ENCODE assay signal across 9 cellular contexts in the genomic region with DNA sequence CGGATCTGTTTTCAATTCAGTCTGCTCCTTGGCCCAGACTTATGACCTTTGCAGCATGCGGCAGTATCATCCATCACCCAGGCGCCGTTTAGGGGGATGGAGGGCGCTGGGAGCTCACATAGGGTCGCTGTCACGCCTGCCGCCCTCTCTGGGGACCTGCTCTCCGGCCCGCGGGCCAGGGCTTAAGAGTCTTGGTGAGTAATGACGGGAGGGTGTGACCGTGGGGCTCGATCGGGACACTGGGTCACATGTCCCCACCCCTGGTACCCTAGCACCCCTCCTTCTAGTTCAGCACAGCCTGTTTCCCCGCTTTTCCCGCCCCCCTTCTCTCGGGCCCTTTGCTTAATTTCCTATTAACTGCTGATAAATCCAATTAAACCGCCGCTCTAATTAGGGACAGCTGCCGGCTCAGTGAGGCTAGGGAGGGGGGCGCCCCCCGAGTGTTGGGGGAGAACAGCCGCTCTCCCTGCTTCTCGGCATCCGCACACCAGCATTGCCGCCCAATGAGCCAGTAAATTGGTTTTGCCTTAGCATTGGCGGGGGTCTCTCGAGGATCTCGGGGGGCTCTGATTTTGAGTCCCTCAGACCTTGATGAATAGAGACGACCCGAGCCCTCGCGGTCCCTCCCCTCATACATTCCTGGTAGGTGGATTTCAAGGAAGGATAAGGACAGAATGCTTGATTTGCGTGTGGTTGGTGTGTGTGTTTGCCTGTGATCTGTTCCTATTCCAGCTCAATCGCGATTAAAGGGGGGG. TPM values are rescaled to one million over a fixed set of nuclear protein-coding genes. Genes with fewer than 3 reads are reported as not detected.
A peak's percentile ranks its signal among the peaks of the same experiment; 100 is the strongest.
DNase-seq lines count a peak whose midpoint lies in the region; ATAC-seq, FAIRE-seq and TF ChIP-seq lines count a peak whose summit lies in the region.
"Had no signal": no experiment of that assay in that cellular context is flagged by ENCODE, and none has a peak within 500 bp of the region (broad histone marks: within the 10 kb centered on the region; RNA-seq: fewer than 3 reads in every experiment).

No MANE protein-coding gene starts in this region.

- no peak for TF ChIP-seq CTCF in BJ (IDR thresholded peaks at IDR 0.05; ENCODE audit: insufficient read depth, low read depth, low read length)
- no peak for TF ChIP-seq CTCF in GM23338 (conservative IDR thresholded peaks at IDR 0.05; ENCODE audit: low read depth in 2 of 2)

- no peak overlapping the region for H3K27ac ChIP-seq in GM23338 (ENCODE audit: low read depth)
- no peak overlapping the region for H3K27ac ChIP-seq in naive thymus-derived CD4-positive, alpha-beta T cell (ENCODE audit: low read depth, low read length)
- H3K27ac ChIP-seq: brain microvascular endothelial cell had no signal

- no peak for FAIRE-seq in GM12891 (lab: Jason Lieb, UNC)

- no peaks in the 10 kb centered on the region for H3K79me2 ChIP-seq in GM23338 (replicated peaks; ENCODE audit: insufficient read depth)

- H3K4me3 ChIP-seq in BJ (ENCODE audit: low read depth, low read length), result peak overlapping the region; percentile 17
- H3K4me3 ChIP-seq in GM23338, result peak overlapping the region; percentile 85
- H3K4me3 ChIP-seq in naive thymus-derived CD4-positive, alpha-beta T cell (ENCODE audit: low read length), result no peak overlapping the region

- intact Hi-C loops in naive thymus-derived CD4-positive, alpha-beta T cell (cut with micrococcal nuclease), result loop anchor here (5.0 to 10.0 kb wide), 6 partner anchors 129 to 383 kb away; a partner anchor contains a TSS

- CTCF ChIA-PET in BJ (lab: Yijun Ruan, JAX), result interaction anchor here (0.9 to 14.1 kb wide), 21 partner anchors 10 to 224 kb away, joined by 3 to 334 read pairs (median 7); a partner anchor contains a TSS
- CTCF ChIA-PET in activated CD4-positive, alpha-beta memory T cell treated with anti-CD3 and anti-CD28 coated beads, Interleukin-2, amount 10 ng/mL, durations not matched to agents 7 days and 5 days (lab: Charles Lee), result interaction anchor here (1.1 to 12.1 kb wide), 16 partner anchors 9 to 217 kb away, joined by 3 to 253 read pairs (median 10); a partner anchor contains a TSS
- CTCF ChIA-PET in naive thymus-derived CD4-positive, alpha-beta T cell (lab: Charles Lee), result interaction anchor here (0.6 to 11.8 kb wide), 6 partner anchors 9 to 631 kb away, joined by 3 to 156 read pairs (median 6); a partner anchor contains a TSS

- no peaks in the 10 kb centered on the region for H3K9me3 ChIP-seq in naive thymus-derived CD4-positive, alpha-beta T cell (ENCODE audit: control insufficient read depth in 2 of 3, low read length in 3 of 3)

- POLR2A ChIA-PET in BJ (lab: Charles Lee), result no interaction called here
- POLR2A ChIA-PET in activated CD4-positive, alpha-beta memory T cell treated with anti-CD3 and anti-CD28 coated beads, Interleukin-2, amount 10 ng/mL, durations not matched to agents 7 days and 5 days (lab: Charles Lee), result interaction anchor here (0.7 to 4.5 kb wide), 9 partner anchors 8 to 130 kb away, joined by 3 to 51 read pairs (median 8); a partner anchor contains a TSS
- POLR2A ChIA-PET in naive thymus-derived CD4-positive, alpha-beta T cell (lab: Charles Lee), result interaction anchor here (0.6 to 7.7 kb wide), 7 partner anchors 15 to 613 kb away, joined by 3 to 79 read pairs (median 4); a partner anchor contains a TSS

- ATAC-seq in GM23338 (no peak), GM19324 (IDR thresholded peaks at IDR 0.05; ENCODE audit: low FRiP score, unreplicated experiment) (no peak), GM21423 (IDR thresholded peaks at IDR 0.05; ENCODE audit: unreplicated experiment) (no peak)
- no peak for ATAC-seq in naive thymus-derived CD4-positive, alpha-beta T cell

- no peaks in the 10 kb centered on the region; the same call in 1 of the 2 replicates for H3K27me3 ChIP-seq in BJ (ENCODE audit: control insufficient read depth, insufficient read depth, low read length)
- H3K27me3 ChIP-seq in GM23338 (ENCODE audit: insufficient read depth), result peaks cover 74% of the 10 kb centered on the region
- H3K27me3 ChIP-seq in naive thymus-derived CD4-positive, alpha-beta T cell (ENCODE audit: control insufficient read depth in 2 of 2, insufficient read depth in 2 of 2, low read length in 2 of 2), result peaks cover 7 to 18% of the 10 kb centered on the region in 2 donors

- H3K27ac Mint-ChIP-seq in GM23338, result no peak overlapping the region
- no peak overlapping the region for H3K27ac Mint-ChIP-seq in activated CD4-positive, alpha-beta memory T cell treated with anti-CD3 and anti-CD28 coated beads, Interleukin-2, amount 10 ng/mL, durations not matched to agents 7 days and 5 days
- H3K27ac Mint-ChIP-seq in naive thymus-derived CD4-positive, alpha-beta T cell, result peak overlapping the region in 3 of 9 donors; percentile 38 to 83 (median 76)

- peaks cover 44% of the 10 kb centered on the region for H3K4me1 ChIP-seq in GM23338 (ENCODE audit: insufficient read depth)
- H3K4me1 ChIP-seq in naive thymus-derived CD4-positive, alpha-beta T cell (ENCODE audit: control insufficient read depth in 2 of 2, insufficient read depth in 2 of 2, low read length in 2 of 2), result peaks cover 45 to 66% of the 10 kb centered on the region in 2 donors

- TF ChIP-seq POLR2A in GM12891 (IDR thresholded peaks at IDR 0.05; ENCODE audit: low read depth, low read length), result no peak

- no peaks in the 10 kb centered on the region; the same call in 1 of the 2 replicates for H4K20me1 ChIP-seq in GM23338 (replicated peaks; ENCODE audit: insufficient read depth)

- no peaks in the 10 kb centered on the region for H3K9me3 Mint-ChIP-seq in GM23338
- no peaks in the 10 kb centered on the region for H3K9me3 Mint-ChIP-seq in activated CD4-positive, alpha-beta memory T cell treated with anti-CD3 and anti-CD28 coated beads, Interleukin-2, amount 10 ng/mL, durations not matched to agents 7 days and 5 days
- H3K9me3 Mint-ChIP-seq in naive thymus-derived CD4-positive, alpha-beta T cell, result no peaks in the 10 kb centered on the region

- H3K4me3 Mint-ChIP-seq in GM23338, result peak overlapping the region; percentile 79
- peak overlapping the region; percentile 48 for H3K4me3 Mint-ChIP-seq in activated CD4-positive, alpha-beta memory T cell treated with anti-CD3 and anti-CD28 coated beads, Interleukin-2, amount 10 ng/mL, durations not matched to agents 7 days and 5 days
- peak overlapping the region; percentile 39 to 99 (median 90) for H3K4me3 Mint-ChIP-seq in naive thymus-derived CD4-positive, alpha-beta T cell

- H3F3A ChIP-seq in GM23338 (replicated peaks; ENCODE audit: low read depth), result peaks cover 8% of the 10 kb centered on the region

- DNase-seq in BJ (ENCODE audit: low read depth), result no peak
- DNase-seq in GM23338 (ENCODE audit: low spot score), result peak; percentile 20
- no peak for DNase-seq in activated CD4-positive, alpha-beta memory T cell treated with anti-CD3 and anti-CD28 coated beads, Interleukin-2, amount 10 ng/mL, durations not matched to agents 7 days and 5 days
- DNase-seq in naive thymus-derived CD4-positive, alpha-beta T cell, result no peak
- DNase-seq in GM12891 (ENCODE audit: insufficient read length, low spot score), result no peak
- no peak for DNase-seq in Ammon's horn (ENCODE audit: low spot score)
- DNase-seq: brain microvascular endothelial cell had no signal

- H3K27me3 Mint-ChIP-seq in GM23338 (ENCODE audit: insufficient read depth, low read depth, poor library complexity), result peaks cover 81% of the 10 kb centered on the region
- H3K27me3 Mint-ChIP-seq in activated CD4-positive, alpha-beta memory T cell treated with anti-CD3 and anti-CD28 coated beads, Interleukin-2, amount 10 ng/mL, durations not matched to agents 7 days and 5 days, result peaks cover 45% of the 10 kb centered on the region
- H3K27me3 Mint-ChIP-seq in naive thymus-derived CD4-positive, alpha-beta T cell, result peaks cover 44 to 67% (median 54%) of the 10 kb centered on the region in 5 donors

- H3K36me3 Mint-ChIP-seq in GM23338 (ENCODE audit: low read depth), result no peaks in the 10 kb centered on the region; the same call in 2 of the 3 replicates
- peaks cover 14% of the 10 kb centered on the region for H3K36me3 Mint-ChIP-seq in activated CD4-positive, alpha-beta memory T cell treated with anti-CD3 and anti-CD28 coated beads, Interleukin-2, amount 10 ng/mL, durations not matched to agents 7 days and 5 days (ENCODE audit: low read depth)
- H3K36me3 Mint-ChIP-seq in naive thymus-derived CD4-positive, alpha-beta T cell, result peaks cover 0 to 3% (median 3%) of the 10 kb centered on the region in 5 donors

- H3K4me2 ChIP-seq in GM23338, result peak overlapping the region; percentile 99

- H3K9me2 ChIP-seq in GM23338 (ENCODE audit: insufficient read depth), result no peaks in the 10 kb centered on the region

- H3K36me3 ChIP-seq in BJ (ENCODE audit: control insufficient read depth, insufficient read depth, low read length) (no peaks in the 10 kb centered on the region), GM23338 (ENCODE audit: insufficient read depth) (no peaks in the 10 kb centered on the region)
- no peaks in the 10 kb centered on the region for H3K36me3 ChIP-seq in naive thymus-derived CD4-positive, alpha-beta T cell (ENCODE audit: control insufficient read depth in 2 of 3, insufficient read depth in 3 of 3, low read length in 3 of 3)
- H3K36me3 ChIP-seq: brain microvascular endothelial cell had no signal

- peaks cover 60% of the 10 kb centered on the region for H3K4me1 Mint-ChIP-seq in GM23338
- peaks cover 64% of the 10 kb centered on the region for H3K4me1 Mint-ChIP-seq in activated CD4-positive, alpha-beta memory T cell treated with anti-CD3 and anti-CD28 coated beads, Interleukin-2, amount 10 ng/mL, durations not matched to agents 7 days and 5 days
- peaks cover 52 to 71% (median 56%) of the 10 kb centered on the region in 7 donors for H3K4me1 Mint-ChIP-seq in naive thymus-derived CD4-positive, alpha-beta T cell

- no peak overlapping the region for H2AFZ ChIP-seq in GM23338

RNA-seq across cellular contexts. Expression of a gene that starts 9.3 kb away (rescaled TPM):
- polyA plus RNA-seq in BJ (2011; rRNA removed), result 0.12 and 0.48 TPM in 2 replicates
- 0.62 and 0.67 TPM in 2 replicates for polyA minus RNA-seq in BJ (2011; rRNA and poly(A)+ RNA removed)
- total RNA-seq in GM23338 (2014; rRNA removed; shearing (Covaris generic)), result 1.2 and 3.0 TPM in 2 replicates
- polyA plus RNA-seq in GM23338 (2016; fragmentation: Nextera tagmentation; extraction: Ambion mirVana), result 0.48 and 0.59 TPM in 2 replicates
- 1 to 10 TPM; 4.1 to 4.5 TPM for total RNA-seq in activated CD4-positive, alpha-beta memory T cell treated with anti-CD3 and anti-CD28 coated beads, Interleukin-2, amount 10 ng/mL, durations not matched to agents 7 days and 5 days
- 1 to 10 TPM; 2.5 to 7.3 (median 5.6) TPM for total RNA-seq in naive thymus-derived CD4-positive, alpha-beta T cell
- polyA plus RNA-seq in naive thymus-derived CD4-positive, alpha-beta T cell, result not detected
- 4.6 TPM for polyA plus RNA-seq in GM12891 (2012; ENCODE audit: low read depth, missing spikeins)

RNA-seq across cellular contexts. Expression of a gene that starts 12.2 kb away (rescaled TPM):
- polyA plus RNA-seq in BJ (2011; rRNA removed) (299 and 550 TPM in 2 replicates), GM23338 (2016; fragmentation: Nextera tagmentation; extraction: Ambion mirVana) (125 and 131 TPM in 2 replicates)
- 213 and 403 TPM in 2 replicates for polyA minus RNA-seq in BJ (2011; rRNA and poly(A)+ RNA removed)
- total RNA-seq in GM23338 (2014; rRNA removed; shearing (Covaris generic)), result 363 and 387 TPM in 2 replicates
- total RNA-seq in activated CD4-positive, alpha-beta memory T cell treated with anti-CD3 and anti-CD28 coated beads, Interleukin-2, amount 10 ng/mL, durations not matched to agents 7 days and 5 days, result 100 to 1,000 TPM; 224 to 244 TPM
- total RNA-seq in naive thymus-derived CD4-positive, alpha-beta T cell, result 100 to 1,000 TPM in 1 of 5 experiments, 10 to 100 TPM in 4; 21.7 to 175 (median 36.1) TPM
- 10 to 100 TPM; 29.7 to 40.4 TPM for polyA plus RNA-seq in naive thymus-derived CD4-positive, alpha-beta T cell
- polyA plus RNA-seq in GM12891 (2012; ENCODE audit: low read depth, missing spikeins), result 152 TPM

RNA-seq across cellular contexts. Expression of a gene that starts 25.1 kb away (rescaled TPM):
- polyA plus RNA-seq in BJ (2011; rRNA removed) (1.4 and 2.8 TPM in 2 replicates), GM23338 (2016; fragmentation: Nextera tagmentation; extraction: Ambion mirVana) (0.89 and 1.1 TPM in 2 replicates)
- 1.8 and 2.2 TPM in 2 replicates for polyA minus RNA-seq in BJ (2011; rRNA and poly(A)+ RNA removed)
- 1.5 and 4.5 TPM in 2 replicates for total RNA-seq in GM23338 (2014; rRNA removed; shearing (Covaris generic))
- 1 to 10 TPM in 1 of 2 experiments, under 1 TPM in 1; 0.81 to 1.1 TPM for total RNA-seq in activated CD4-positive, alpha-beta memory T cell treated with anti-CD3 and anti-CD28 coated beads, Interleukin-2, amount 10 ng/mL, durations not matched to agents 7 days and 5 days
- under 1 TPM in 1 of 5 experiments, not detected in 4; 0.31 TPM for total RNA-seq in naive thymus-derived CD4-positive, alpha-beta T cell
- not detected for polyA plus RNA-seq in naive thymus-derived CD4-positive, alpha-beta T cell
- polyA plus RNA-seq in GM12891 (2012; ENCODE audit: low read depth, missing spikeins), result 0.24 TPM
